20 cellular contexts compared by ENCODE assay signal in genomic region chr5:123122273-123122672, GRCh38.
"Had no signal": no experiment of that assay in that cellular context is flagged by ENCODE, and none has a peak within 500 bp of the region (broad histone marks: within the 10 kb centered on the region; RNA-seq: fewer than 3 reads in every experiment).

No MANE protein-coding gene starts in this region.

- DNase-seq: dermis blood vessel endothelial cell; erythroblast; foreskin melanocyte; heart left ventricle; hippocampal formation; left colon; left ventricle myocardium superior; mesenchymal stem cell; naive B cell; occipital lobe; pancreas; right cardiac atrium; stimulated activated CD4-positive, alpha-beta T cell treated with anti-CD3 and anti-CD28 coated beads, Interleukin-2, amount 100 ng/mL, for 48 hours; stimulated activated naive CD4-positive, alpha-beta T cell treated with Interleukin-2 at 50 U/mL for 16 hours; thyroid gland; upper lobe of left lung had no signal

- ATAC-seq: heart left ventricle, left colon, left ventricle myocardium superior, pancreas, right cardiac atrium had no signal

- H3K9me3 ChIP-seq: heart left ventricle, pancreas, thyroid gland, upper lobe of left lung, vagina had no signal

- H3K36me3 ChIP-seq: heart left ventricle, pancreas, thyroid gland, upper lobe of left lung, vagina had no signal

- H3K4me2 ChIP-seq: smooth muscle cell had no signal

- H3K27ac ChIP-seq: heart left ventricle, pancreas, thyroid gland, upper lobe of left lung, vagina had no signal

- H3K27me3 ChIP-seq: heart left ventricle, pancreas, thyroid gland, upper lobe of left lung, vagina had no signal

- H3K4me1 ChIP-seq: pancreas, thyroid gland, vagina had no signal

- H3K4me3 ChIP-seq: heart left ventricle, lung, pancreas, smooth muscle cell, thyroid gland, upper lobe of left lung, vagina had no signal

- FAIRE-seq: endothelial cell of umbilical vein had no signal
